8 cellular contexts compared by ENCODE assay signal in the genomic region with DNA sequence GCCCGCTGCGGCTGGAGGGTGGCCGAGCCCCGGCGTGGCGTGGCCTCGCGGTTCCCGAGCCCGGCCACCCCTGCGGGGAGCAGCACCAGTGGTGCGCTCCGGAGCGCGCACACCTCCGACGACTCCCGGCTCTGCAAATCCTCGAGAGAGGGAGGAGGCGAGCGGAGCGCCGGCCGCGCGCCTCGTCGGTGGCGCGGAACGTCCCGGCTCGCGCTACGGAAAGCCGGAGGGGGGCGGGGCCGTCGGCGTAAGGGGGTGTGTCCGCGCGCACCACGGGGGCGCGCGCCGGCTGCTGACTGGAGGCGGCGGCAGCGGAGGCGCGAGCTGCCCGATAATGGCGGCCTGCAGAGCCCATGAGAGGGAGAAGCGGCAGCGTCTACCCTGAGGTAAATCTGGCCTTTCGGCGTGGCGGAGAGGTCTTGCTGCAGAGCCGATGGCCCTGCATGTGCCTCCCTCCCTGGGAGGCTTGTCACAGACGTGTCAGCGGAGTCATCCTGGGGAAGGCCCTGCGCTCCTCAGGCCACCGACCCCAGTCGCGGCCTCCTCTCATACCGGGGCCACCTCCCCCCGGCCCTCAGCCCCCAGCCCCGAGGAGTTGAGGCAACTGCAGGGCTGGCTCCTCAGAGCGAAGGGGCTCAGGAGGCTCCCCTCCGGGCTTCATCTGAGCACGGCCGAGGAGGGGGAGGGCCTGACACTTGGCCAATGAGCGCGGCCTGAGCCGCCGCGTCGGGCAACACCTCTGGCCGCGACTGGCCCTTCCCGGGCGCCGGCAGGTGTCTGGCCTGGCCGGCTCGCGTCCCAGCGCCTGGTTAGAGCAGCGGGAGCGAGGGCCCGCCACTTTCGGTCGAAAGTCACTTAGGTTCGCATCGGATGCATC. TPM values are rescaled to one million over a fixed set of nuclear protein-coding genes. Genes with fewer than 3 reads are reported as not detected.
DNase-seq lines count a peak whose midpoint lies in the region; ATAC-seq and TF ChIP-seq lines count a peak whose summit lies in the region.

A gene (plus strand): TSS at position 295 of the 877 bp plus-strand sequence. CDS start 2,485 bp downstream, outside the sequence.

- peak within 1 kb of the TSS; percentile 100 for H3K4me3 ChIP-seq in GM06990 (replicated peaks; ENCODE audit: low read depth, low read length)

- no peaks in the 10 kb centered on the region for H3K36me3 ChIP-seq in GM06990 (ENCODE audit: control insufficient read depth, insufficient read depth, low read length)

- peak; percentile 69 for ATAC-seq in HG02610 (IDR thresholded peaks at IDR 0.05; ENCODE audit: unreplicated experiment)
- ATAC-seq in SK-N-SH treated with all-trans-retinoic acid at 6 μM for 48 hours: peak; percentile 89
- peak; percentile 97 for ATAC-seq in omental fat pad (ENCODE audit: low FRiP score)

- no peaks in the 10 kb centered on the region for H3K27me3 ChIP-seq in GM06990 (replicated peaks; ENCODE audit: control insufficient read depth, insufficient read depth, low read length)

- no peak for TF ChIP-seq CTCF in GM06990 (IDR thresholded peaks at IDR 0.05; ENCODE audit: insufficient read depth, low read length, poor library complexity, severe bottlenecking)
- TF ChIP-seq CTCF in omental fat pad (IDR thresholded peaks at IDR 0.05): no peak

- peak within 1 kb of the TSS; percentile 94 for H3K27ac ChIP-seq in temporal lobe (ENCODE audit: low read depth, low read length)

- DNase-seq in GM06990 (ENCODE audit: extremely low read depth, insufficient read length) (peak; percentile 99), NCI-H1092 treated with DMSO at 0.1 percent for 48 hours (lab: John Stamatoyannopoulos, UW) (peak; percentile 96), globus pallidus (ENCODE audit: low spot score) (peak; percentile 92), omental fat pad (ENCODE audit: low spot score) (peak; percentile 81)
- peak; percentile 94 for DNase-seq in activated naive CD4-positive, alpha-beta T cell treated with anti-CD3 and anti-CD28 coated beads, Interleukin-2, amount 50 U/mL, for 16 hours

TF ChIP-seq in SK-N-SH treated with all-trans-retinoic acid at 6 μM for 48 hours, 23 proteins besides CTCF, POLR2A, EP300 and RAD21:
- no peak for TF ChIP-seq ZC3H10 (CRISPR knock-in tag; IDR thresholded peaks at IDR 0.05)
- TF ChIP-seq CSDC2 (CRISPR knock-in tag; IDR thresholded peaks at IDR 0.05): 0 out of 2 replicates have a peak, but pooled peaks have one; percentile 18
- TF ChIP-seq, protein P1, sequence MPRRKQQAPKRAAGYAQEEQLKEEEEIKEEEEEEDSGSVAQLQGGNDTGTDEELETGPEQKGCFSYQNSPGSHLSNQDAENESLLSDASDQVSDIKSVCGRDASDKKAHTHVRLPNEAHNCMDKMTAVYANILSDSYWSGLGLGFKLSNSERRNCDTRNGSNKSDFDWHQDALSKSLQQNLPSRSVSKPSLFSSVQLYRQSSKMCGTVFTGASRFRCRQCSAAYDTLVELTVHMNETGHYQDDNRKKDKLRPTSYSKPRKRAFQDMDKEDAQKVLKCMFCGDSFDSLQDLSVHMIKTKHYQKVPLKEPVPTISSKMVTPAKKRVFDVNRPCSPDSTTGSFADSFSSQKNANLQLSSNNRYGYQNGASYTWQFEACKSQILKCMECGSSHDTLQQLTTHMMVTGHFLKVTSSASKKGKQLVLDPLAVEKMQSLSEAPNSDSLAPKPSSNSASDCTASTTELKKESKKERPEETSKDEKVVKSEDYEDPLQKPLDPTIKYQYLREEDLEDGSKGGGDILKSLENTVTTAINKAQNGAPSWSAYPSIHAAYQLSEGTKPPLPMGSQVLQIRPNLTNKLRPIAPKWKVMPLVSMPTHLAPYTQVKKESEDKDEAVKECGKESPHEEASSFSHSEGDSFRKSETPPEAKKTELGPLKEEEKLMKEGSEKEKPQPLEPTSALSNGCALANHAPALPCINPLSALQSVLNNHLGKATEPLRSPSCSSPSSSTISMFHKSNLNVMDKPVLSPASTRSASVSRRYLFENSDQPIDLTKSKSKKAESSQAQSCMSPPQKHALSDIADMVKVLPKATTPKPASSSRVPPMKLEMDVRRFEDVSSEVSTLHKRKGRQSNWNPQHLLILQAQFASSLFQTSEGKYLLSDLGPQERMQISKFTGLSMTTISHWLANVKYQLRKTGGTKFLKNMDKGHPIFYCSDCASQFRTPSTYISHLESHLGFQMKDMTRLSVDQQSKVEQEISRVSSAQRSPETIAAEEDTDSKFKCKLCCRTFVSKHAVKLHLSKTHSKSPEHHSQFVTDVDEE (CRISPR knock-in tag; IDR thresholded peaks at IDR 0.05): peak; percentile 73; the same call in 1 of the 2 replicates
TF ChIP-seq in SK-N-SH treated with all-trans-retinoic acid at 6 μM for 48 hours: peak in this region for 2.

RNA-seq across cellular contexts. Expression of the gene that starts here (rescaled TPM):
- total RNA-seq in omental fat pad (1 to 10 TPM; 3.2 to 7.6 (median 4.6) TPM), temporal lobe (62.7 TPM)

Comparison
In these comparisons a context has a peak if more than half of its experiments do, and no peak if none do; other contexts are left out.
1. Peak in every context shown above with its lines: DNase-seq, ATAC-seq, H3K4me3 ChIP-seq and H3K27ac ChIP-seq.